Comparison of ENCODE assay signal across 1 cellular context in the genomic region with DNA sequence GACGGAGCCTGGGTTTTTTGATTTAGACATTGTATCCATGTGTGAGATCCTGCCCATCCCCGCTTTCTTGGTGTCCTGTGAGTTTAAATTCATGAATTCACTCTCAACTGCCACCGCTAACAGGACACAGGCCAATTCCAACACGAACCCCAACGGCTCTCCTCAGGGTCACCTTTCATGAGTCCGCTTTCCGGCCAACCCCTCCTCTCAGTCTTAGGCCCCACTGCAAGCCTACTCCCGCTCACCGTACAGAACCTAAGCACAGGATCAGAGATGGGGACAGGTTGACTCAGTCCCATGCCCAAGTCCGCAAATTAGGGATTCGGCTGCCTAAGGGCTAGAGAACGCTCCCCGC.
TF ChIP-seq lines count a peak whose summit lies in the region.

No MANE protein-coding gene starts in this region.

TF ChIP-seq in WTC11, 78 proteins besides CTCF, POLR2A, EP300 and RAD21 (continued from another document):
- no peak for TF ChIP-seq NFYB (CRISPR knock-in tag; conservative IDR thresholded peaks at IDR 0.05; ENCODE audit: low read depth)
- TF ChIP-seq ZBTB21 (CRISPR knock-in tag; IDR thresholded peaks at IDR 0.05; ENCODE audit: borderline replicate concordance), result no peak
- TF ChIP-seq, protein P1, sequence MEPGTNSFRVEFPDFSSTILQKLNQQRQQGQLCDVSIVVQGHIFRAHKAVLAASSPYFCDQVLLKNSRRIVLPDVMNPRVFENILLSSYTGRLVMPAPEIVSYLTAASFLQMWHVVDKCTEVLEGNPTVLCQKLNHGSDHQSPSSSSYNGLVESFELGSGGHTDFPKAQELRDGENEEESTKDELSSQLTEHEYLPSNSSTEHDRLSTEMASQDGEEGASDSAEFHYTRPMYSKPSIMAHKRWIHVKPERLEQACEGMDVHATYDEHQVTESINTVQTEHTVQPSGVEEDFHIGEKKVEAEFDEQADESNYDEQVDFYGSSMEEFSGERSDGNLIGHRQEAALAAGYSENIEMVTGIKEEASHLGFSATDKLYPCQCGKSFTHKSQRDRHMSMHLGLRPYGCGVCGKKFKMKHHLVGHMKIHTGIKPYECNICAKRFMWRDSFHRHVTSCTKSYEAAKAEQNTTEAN (CRISPR knock-in tag; IDR thresholded peaks at IDR 0.05), result no peak
- TF ChIP-seq IRF2 (CRISPR knock-in tag; IDR thresholded peaks at IDR 0.05; ENCODE audit: borderline replicate concordance, low read depth), result no peak
- TF ChIP-seq HMGA2 (CRISPR knock-in tag; IDR thresholded peaks at IDR 0.05), result no peak
- no peak for TF ChIP-seq ZNF219 (CRISPR knock-in tag; IDR thresholded peaks at IDR 0.05; ENCODE audit: borderline replicate concordance)
